ENCODE assay signal across 1 cellular context in the genomic region with DNA sequence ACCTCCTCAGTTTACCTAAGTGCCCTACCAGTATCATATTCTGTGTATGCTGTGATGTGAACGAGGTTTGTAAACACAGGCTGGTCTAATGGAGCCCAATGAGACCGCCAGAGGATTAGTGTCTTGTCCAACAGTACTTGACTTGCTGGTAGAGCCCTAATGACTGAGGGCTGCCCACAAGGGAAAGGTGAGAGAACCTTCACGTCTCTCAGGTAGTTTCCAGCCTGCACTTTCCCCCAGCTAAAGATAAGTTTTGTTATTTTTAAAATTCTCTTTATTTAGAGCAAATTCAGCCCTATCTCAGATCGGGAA.
TF ChIP-seq lines count a peak whose summit lies in the region.

No MANE protein-coding gene starts in this region.

TF ChIP-seq in H1, 55 proteins besides CTCF, POLR2A, EP300 and RAD21 (continued from another document):
- TF ChIP-seq SUZ12 (IDR thresholded peaks at IDR 0.05; ENCODE audit: low read length): no peak
- no peak for TF ChIP-seq RBBP5 (IDR thresholded peaks at IDR 0.05; ENCODE audit: borderline replicate concordance, low read depth, low read length)
- no peak for TF ChIP-seq JUN (IDR thresholded peaks at IDR 0.05; ENCODE audit: low read depth, low read length)
- TF ChIP-seq KDM1A (IDR thresholded peaks at IDR 0.05; ENCODE audit: borderline replicate concordance, low read length): no peak
- no peak for TF ChIP-seq CHD1 (IDR thresholded peaks at IDR 0.05; ENCODE audit: low read depth, low read length)
- TF ChIP-seq SP2 (IDR thresholded peaks at IDR 0.05; ENCODE audit: low read length): no peak
- no peak for TF ChIP-seq SP4 (IDR thresholded peaks at IDR 0.05; ENCODE audit: low read length)
- TF ChIP-seq SIN3A (conservative IDR thresholded peaks at IDR 0.05 in 1 of 2, IDR thresholded peaks at IDR 0.05 in 1 of 2; ENCODE audit: low read depth in 1 of 2, low read length in 2 of 2): no peak
TF ChIP-seq in H1: peak in this region for 0.
